In the genomic region with DNA sequence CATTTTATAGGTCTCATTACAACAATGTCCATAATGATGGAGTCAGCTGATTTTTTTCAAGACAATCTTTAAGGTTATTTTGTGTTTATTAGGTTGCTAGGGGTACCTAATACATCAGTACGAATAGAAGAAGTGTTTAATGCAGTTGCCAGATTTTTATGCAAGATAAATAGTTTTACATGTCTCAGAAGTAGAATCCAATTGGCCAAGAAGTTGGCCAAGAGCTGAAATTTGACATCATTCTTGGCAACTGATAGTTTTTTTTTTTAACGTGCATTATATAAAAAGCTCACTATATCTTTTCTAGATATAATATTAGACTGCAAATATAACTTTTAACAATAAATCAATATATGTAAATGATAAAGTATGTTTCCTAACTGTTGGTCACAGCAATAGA, we compare ENCODE assay signal across 15 cellular contexts.
DNase-seq lines count a peak whose midpoint lies in the region; FAIRE-seq and TF ChIP-seq lines count a peak whose summit lies in the region.
"Had no signal": no experiment of that assay in that cellular context is flagged by ENCODE, and none has a peak within 500 bp of the region (broad histone marks: within the 10 kb centered on the region; RNA-seq: fewer than 3 reads in every experiment).

No MANE protein-coding gene starts in this region.

- no peak overlapping the region for H3K9ac ChIP-seq in OCI-LY3 (ENCODE audit: low read length)
- no peak overlapping the region for H3K9ac ChIP-seq in keratinocyte (ENCODE audit: control insufficient read depth, extremely low read depth, insufficient read depth, low read length)

- H3K79me2 ChIP-seq in OCI-LY3 (ENCODE audit: low read length), result no peaks in the 10 kb centered on the region
- no peaks in the 10 kb centered on the region for H3K79me2 ChIP-seq in keratinocyte (ENCODE audit: control insufficient read depth, insufficient read depth, low read length)

- H3K9me1 ChIP-seq in keratinocyte (ENCODE audit: control insufficient read depth, extremely low read depth, insufficient read depth, low read length), result no peaks in the 10 kb centered on the region

- DNase-seq in cardiac fibroblast (ENCODE audit: low read depth in 2 of 2), result peak; percentile 29 to 43
- no peak for DNase-seq in keratinocyte (ENCODE audit: low read depth, low spot score)
- DNase-seq in germinal center (ENCODE audit: low spot score), result no peak
- DNase-seq in GOT3 (lab: John Stamatoyannopoulos, UW), result no peak
- no peak for DNase-seq in HuH-7.5 (ENCODE audit: low spot score)
- no peak for DNase-seq in NCI-H187 (lab: John Stamatoyannopoulos, UW)
- DNase-seq: CD4-positive, alpha-beta T cell; DMS79; Karpas-422; NCI-H1436 treated with DMSO at 0.1 percent for 48 hours; NK-92 treated with Interleukin-12 subunit alpha and Interleukin-12 subunit beta, amount 100 ng/mL, for 24 hours had no signal

- FAIRE-seq in G401.6 (lab: Jason Lieb, UNC) (peak; percentile 36), keratinocyte (lab: Jason Lieb, UNC) (no peak)
- FAIRE-seq: HepG2 had no signal

- H3K4me2 ChIP-seq in OCI-LY3 (ENCODE audit: low read length), result peak overlapping the region; percentile 22; the same call in 1 of the 2 replicates
- H3K4me2 ChIP-seq in keratinocyte (ENCODE audit: control insufficient read depth, extremely low read depth, insufficient read depth, low read depth, low read length), result peak overlapping the region; percentile 31

- no peaks in the 10 kb centered on the region; the same call in 1 of the 2 replicates for H3K27me3 ChIP-seq in OCI-LY3 (ENCODE audit: low read depth, low read length)
- H3K27me3 ChIP-seq in keratinocyte (ENCODE audit: control insufficient read depth, extremely low read depth, insufficient read depth, low read length), result no peaks in the 10 kb centered on the region

- dilution Hi-C loops in keratinocyte (cut with MboI; ENCODE audit: extremely low pct_ligation_motif_present, low sequenced_read_pairs), result no loop called here

- H3K27ac ChIP-seq in OCI-LY3 (ENCODE audit: low read length) (no peak overlapping the region), keratinocyte (ENCODE audit: control insufficient read depth, insufficient read depth, low read length) (no peak overlapping the region)
- H3K27ac ChIP-seq: SK-N-MC had no signal

- H3K9me3 ChIP-seq in OCI-LY3 (ENCODE audit: insufficient read depth, low read length) (no peaks in the 10 kb centered on the region), keratinocyte (ENCODE audit: control insufficient read depth, low read depth, low read length) (no peaks in the 10 kb centered on the region)

- H3K4me1 ChIP-seq in OCI-LY3 (ENCODE audit: low read length) (peaks cover 18% of the 10 kb centered on the region), keratinocyte (ENCODE audit: control insufficient read depth, extremely low read depth, insufficient read depth, low read length) (peaks cover 23% of the 10 kb centered on the region)

- H4K20me1 ChIP-seq in OCI-LY3 (ENCODE audit: insufficient read depth, low read length) (no peaks in the 10 kb centered on the region), keratinocyte (ENCODE audit: control insufficient read depth, extremely low read depth, insufficient read depth, low read length) (no peaks in the 10 kb centered on the region)

- H3K36me3 ChIP-seq in OCI-LY3 (replicated peaks; ENCODE audit: low read depth, low read length) (no peaks in the 10 kb centered on the region), keratinocyte (ENCODE audit: control insufficient read depth in 2 of 2, extremely low read depth in 1 of 2, insufficient read depth in 2 of 2, low read length in 2 of 2) (no peaks in the 10 kb centered on the region)

- no peak overlapping the region for H3K4me3 ChIP-seq in OCI-LY3 (ENCODE audit: low read length)
- no peak overlapping the region for H3K4me3 ChIP-seq in cardiac fibroblast (replicated peaks in 1 of 2; ENCODE audit: low read depth in 2 of 2, low read length in 2 of 2)
- no peak overlapping the region for H3K4me3 ChIP-seq in keratinocyte (ENCODE audit: control insufficient read depth in 2 of 3, extremely low read depth in 1 of 3, insufficient read depth in 2 of 3, low read depth in 1 of 3, low read length in 3 of 3)
- H3K4me3 ChIP-seq: SK-N-MC had no signal

- H2AFZ ChIP-seq in OCI-LY3 (ENCODE audit: low read depth, low read length) (no peak overlapping the region), keratinocyte (ENCODE audit: control insufficient read depth, low read length) (no peak overlapping the region)

- TF ChIP-seq CTCF in OCI-LY3 (IDR thresholded peaks at IDR 0.05; ENCODE audit: low read depth, low read length), result no peak
- TF ChIP-seq CTCF in cardiac fibroblast (IDR thresholded peaks at IDR 0.05; ENCODE audit: low read depth, low read length), result no peak
- TF ChIP-seq CTCF in keratinocyte (optimal IDR thresholded peaks at IDR 0.05 in 1 of 3, IDR thresholded peaks at IDR 0.05 in 1 of 3, conservative IDR thresholded peaks at IDR 0.05 in 1 of 3; ENCODE audit: extremely low read depth in 1 of 3, insufficient read depth in 2 of 3, low read length in 3 of 3), result no peak

Comparison
In these comparisons a context has a peak if more than half of its experiments do, and no peak if none do; other contexts are left out.
1. DNase-seq: peak in cardiac fibroblast (2 of 2); none in keratinocyte (single experiment), germinal center (single experiment), GOT3 (single experiment), HuH-7.5 (single experiment) and NCI-H187 (0 of 2).